In genomic region chr7:152601305-152601798, GRCh38 we compare ENCODE assay signal across 22 cellular contexts.
"Had no signal": no experiment of that assay in that cellular context is flagged by ENCODE, and none has a peak within 500 bp of the region (broad histone marks: within the 10 kb centered on the region; RNA-seq: fewer than 3 reads in every experiment).

No MANE protein-coding gene starts in this region.

- H3K4me1 Mint-ChIP-seq: immature natural killer cell, naive B cell, nephron had no signal

- H3K4me3 Mint-ChIP-seq: immature natural killer cell, memory B cell, naive B cell, nephron had no signal

- ATAC-seq: gastrocnemius medialis, left cardiac atrium, lower lobe of right lung had no signal

- H3K9me3 Mint-ChIP-seq: immature natural killer cell, memory B cell, nephron had no signal

- H3K36me3 Mint-ChIP-seq: immature natural killer cell, memory B cell, naive B cell had no signal

- DNase-seq: cortex of kidney; effector CD8-positive, alpha-beta T cell; gastrocnemius medialis; heart right ventricle; hypothalamus; immature natural killer cell; left cardiac atrium; left ventricle myocardium inferior; lower lobe of right lung; naive B cell; sigmoid colon; stimulated activated CD4-positive, alpha-beta T cell treated with anti-CD3 and anti-CD28 coated beads, Interleukin-2, amount 100 ng/mL, for 48 hours; stimulated activated naive CD4-positive, alpha-beta T cell treated with Interleukin-2 at 50 U/mL for 16 hours; thyroid gland; upper lobe of left lung; uterus had no signal

- H3K36me3 ChIP-seq: gastrocnemius medialis, heart right ventricle, left ventricle myocardium inferior, lower lobe of right lung, right atrium auricular region, sigmoid colon, suprapubic skin, thyroid gland, upper lobe of left lung, uterus had no signal

- H3K27ac Mint-ChIP-seq: memory B cell, naive B cell, nephron had no signal

- H3K27me3 Mint-ChIP-seq: naive B cell had no signal

- H3K27me3 ChIP-seq: gastrocnemius medialis, heart right ventricle, right atrium auricular region, sigmoid colon, suprapubic skin, thyroid gland, upper lobe of left lung, uterus had no signal

- H3K4me3 ChIP-seq: dorsolateral prefrontal cortex, gastrocnemius medialis, heart right ventricle, left ventricle myocardium inferior, lower lobe of right lung, right atrium auricular region, sigmoid colon, skin epidermis, suprapubic skin, thyroid gland, upper lobe of left lung, uterus had no signal

- H3K27ac ChIP-seq: dorsolateral prefrontal cortex, gastrocnemius medialis, heart right ventricle, left ventricle myocardium inferior, lower lobe of right lung, right atrium auricular region, sigmoid colon, skin epidermis, suprapubic skin, thyroid gland, upper lobe of left lung, uterus had no signal

- H3K4me1 ChIP-seq: gastrocnemius medialis, heart right ventricle, left ventricle myocardium inferior, lower lobe of right lung, right atrium auricular region, sigmoid colon, thyroid gland, upper lobe of left lung, uterus had no signal

- H3K9me3 ChIP-seq: gastrocnemius medialis, heart right ventricle, left ventricle myocardium inferior, lower lobe of right lung, right atrium auricular region, sigmoid colon, suprapubic skin, thyroid gland, upper lobe of left lung, uterus had no signal
